Comparison of ENCODE assay signal across 1 cellular context in the genomic region with DNA sequence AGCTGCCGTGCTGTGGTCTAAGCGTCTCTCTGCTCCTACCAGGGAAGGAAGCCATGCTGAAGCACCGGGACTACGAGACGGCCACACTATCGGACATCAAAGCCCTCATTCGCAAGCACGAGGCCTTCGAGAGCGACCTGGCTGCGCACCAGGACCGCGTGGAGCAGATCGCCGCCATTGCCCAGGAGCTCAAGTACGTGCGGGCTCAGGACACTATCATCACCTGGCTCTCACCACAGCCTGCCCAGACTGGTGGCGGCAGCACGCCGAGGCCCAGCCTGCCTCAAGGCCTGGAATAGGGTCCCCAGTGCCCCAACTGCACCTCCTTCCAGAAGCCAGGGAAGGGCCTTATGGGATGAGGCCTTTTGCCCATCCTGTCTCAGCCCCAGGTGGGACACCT.
TF ChIP-seq lines count a peak whose summit lies in the region.

No MANE protein-coding gene starts in this region.

TF ChIP-seq in A549, 52 proteins besides CTCF, POLR2A, EP300 and RAD21:
- TF ChIP-seq MAX (IDR thresholded peaks at IDR 0.05) (0 out of 2 replicates have a peak, but pooled peaks have one; percentile 18), HOXB5 (CRISPR knock-in tag; IDR thresholded peaks at IDR 0.05) (no peak)
